In the genomic region with DNA sequence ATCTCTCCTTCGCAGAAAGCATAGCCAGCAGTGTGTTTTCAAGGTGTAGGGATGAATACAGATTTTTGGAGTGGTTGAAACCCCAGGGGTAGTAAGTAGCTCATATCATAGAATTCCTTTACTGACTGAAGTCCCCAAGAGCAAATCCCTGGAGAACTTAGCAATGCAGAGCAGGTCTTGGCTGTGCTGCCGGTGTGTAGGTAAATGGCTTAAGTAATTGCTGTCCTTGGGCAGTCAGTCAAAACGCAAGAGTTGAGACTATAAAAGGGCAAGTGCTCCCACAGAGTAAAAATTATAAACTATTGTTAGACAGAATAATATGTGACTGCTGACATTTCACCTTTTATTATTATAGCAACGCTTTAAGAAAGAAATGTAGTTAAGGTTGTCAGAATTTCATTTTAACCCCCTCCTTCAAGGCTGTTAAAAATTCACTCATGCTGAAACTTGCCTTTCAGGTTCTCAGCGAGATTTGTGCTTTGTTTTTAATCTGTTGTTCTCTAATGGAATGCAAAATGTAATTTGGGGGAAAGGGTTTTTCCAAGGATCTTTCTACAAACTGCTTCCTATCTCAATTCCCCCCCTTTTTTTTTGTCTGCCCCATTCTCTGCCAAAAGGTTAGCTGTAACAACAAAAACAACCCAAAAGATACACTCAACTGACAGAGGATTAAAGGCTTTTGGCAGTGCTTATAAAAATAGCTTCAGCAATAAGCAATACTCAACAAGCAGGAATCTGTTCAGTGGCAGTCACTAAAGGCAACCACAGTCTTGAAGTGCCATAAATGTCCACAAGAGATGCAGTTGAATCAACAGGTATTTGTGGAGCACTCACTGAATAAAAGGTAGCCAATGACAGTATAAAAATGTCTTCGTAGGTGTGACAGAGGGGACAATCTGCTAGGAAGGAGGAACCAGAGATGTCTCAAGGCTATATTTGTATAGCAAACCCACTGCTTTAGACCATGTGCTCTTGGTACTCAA, we compare ENCODE assay signal across 1 cellular context.
TF ChIP-seq lines count a peak whose summit lies in the region.

No MANE protein-coding gene starts in this region.

TF ChIP-seq in WTC11, 78 proteins besides CTCF, POLR2A, EP300 and RAD21 (continued from another document):
- TF ChIP-seq, protein P1, sequence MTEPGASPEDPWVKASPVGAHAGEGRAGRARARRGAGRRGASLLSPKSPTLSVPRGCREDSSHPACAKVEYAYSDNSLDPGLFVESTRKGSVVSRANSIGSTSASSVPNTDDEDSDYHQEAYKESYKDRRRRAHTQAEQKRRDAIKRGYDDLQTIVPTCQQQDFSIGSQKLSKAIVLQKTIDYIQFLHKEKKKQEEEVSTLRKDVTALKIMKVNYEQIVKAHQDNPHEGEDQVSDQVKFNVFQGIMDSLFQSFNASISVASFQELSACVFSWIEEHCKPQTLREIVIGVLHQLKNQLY (CRISPR knock-in tag; IDR thresholded peaks at IDR 0.05), result no peak
- no peak for TF ChIP-seq ZNF416 (CRISPR knock-in tag; IDR thresholded peaks at IDR 0.05)
